9 cellular contexts compared by ENCODE assay signal in the genomic region with DNA sequence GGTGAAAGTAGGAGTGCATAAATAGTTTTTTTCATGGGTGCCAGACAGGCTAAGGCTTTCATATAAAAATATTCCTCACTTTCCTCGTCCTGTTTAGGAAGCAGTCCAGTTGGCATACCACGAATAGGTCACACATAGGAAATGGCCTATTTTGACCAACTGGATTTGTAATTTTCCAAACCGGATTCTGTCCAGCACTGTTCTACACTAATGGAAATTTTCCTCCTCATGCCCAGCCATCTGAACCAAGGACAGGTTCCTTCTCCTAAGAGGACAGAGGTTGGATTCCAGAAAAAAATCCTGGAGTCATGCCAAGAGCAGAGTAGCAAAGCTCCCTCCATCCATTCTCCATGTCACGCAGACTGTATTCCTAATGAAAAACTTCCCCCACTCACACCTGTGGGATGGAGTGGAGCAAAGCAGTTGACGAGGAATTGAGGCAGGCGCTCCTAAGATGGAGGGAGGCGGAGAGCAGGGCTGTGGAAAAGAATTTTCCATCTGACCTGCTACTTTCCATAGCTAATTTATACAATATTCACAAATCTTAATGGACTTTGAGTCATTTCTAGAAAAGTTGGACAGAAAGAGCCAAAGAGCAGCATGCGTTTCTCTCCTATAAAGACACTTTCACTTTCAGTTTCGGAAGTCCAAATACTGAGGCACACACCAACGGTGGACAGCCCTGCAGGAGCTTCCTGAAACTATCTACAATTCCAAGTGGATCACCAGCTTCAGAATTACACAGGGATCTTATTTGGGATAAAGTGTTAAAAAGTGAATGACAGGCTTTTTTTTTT. TPM values are rescaled to one million over a fixed set of nuclear protein-coding genes. Genes with fewer than 3 reads are reported as not detected.
DNase-seq lines count a peak whose midpoint lies in the region; ATAC-seq and TF ChIP-seq lines count a peak whose summit lies in the region.
"Had no signal": no experiment of that assay in that cellular context is flagged by ENCODE, and none has a peak within 500 bp of the region (broad histone marks: within the 10 kb centered on the region; RNA-seq: fewer than 3 reads in every experiment).

No MANE protein-coding gene starts in this region.

- no peaks in the 10 kb centered on the region for H3K9me3 ChIP-seq in DND-41 (ENCODE audit: insufficient read depth, low read length, severe bottlenecking)
- H3K9me3 ChIP-seq in esophagus (ENCODE audit: control insufficient read depth in 2 of 2, insufficient read depth in 1 of 2, low read depth in 1 of 2, low read length in 1 of 2) = no peaks in the 10 kb centered on the region

- H3K27ac ChIP-seq in DND-41 (ENCODE audit: low read length) (peak overlapping the region; percentile 80), esophagus (ENCODE audit: low read depth in 2 of 2, low read length in 1 of 2) (peak overlapping the region in 1 of 2 donors; percentile 45)

- H3K4me3 ChIP-seq in DND-41 (ENCODE audit: low read depth in 1 of 2, low read length in 2 of 2) (peak overlapping the region in 1 of 2 experiments; percentile 47; a peak in 2 of 4 replicates), esophagus (ENCODE audit: low read depth in 1 of 2, low read length in 2 of 2) (peak overlapping the region; percentile 30 to 50)

- peaks cover 2% of the 10 kb centered on the region; the same call in 1 of the 2 replicates for H3K79me2 ChIP-seq in DND-41 (ENCODE audit: insufficient read depth, low read length)

- H2AFZ ChIP-seq in DND-41 (ENCODE audit: low read depth, low read length) = peak overlapping the region; percentile 73

- H3K36me3 ChIP-seq in DND-41 (ENCODE audit: insufficient read depth, low read length) (peaks cover 62% of the 10 kb centered on the region), esophagus (ENCODE audit: control insufficient read depth in 2 of 2, insufficient read depth in 2 of 2, low read length in 1 of 2) (peaks cover 2% of the 10 kb centered on the region in 2 donors)

- peak overlapping the region; percentile 55 for H3K9ac ChIP-seq in DND-41 (ENCODE audit: low read depth, low read length)

- DNase-seq in DND-41 = peak; percentile 47
- peak; percentile 77 for DNase-seq in RPMI7951 (ENCODE audit: low read depth)
- peak; percentile 24 for DNase-seq in pulmonary artery endothelial cell (ENCODE audit: low read depth, low spot score)
- no peak for DNase-seq in stimulated activated CD4-positive, alpha-beta T cell treated with anti-CD3 and anti-CD28 coated beads, Interleukin-1b, Interleukin-23, amount 100 ng/mL, for 48 hours
- DNase-seq in NCI-H1048 (lab: John Stamatoyannopoulos, UW) = no peak
- DNase-seq: left cardiac atrium had no signal

- ATAC-seq in DND-41 (ENCODE audit: insufficient read depth, low read depth) (peak; percentile 61), HG02885 (IDR thresholded peaks at IDR 0.05; ENCODE audit: poor library complexity, unreplicated experiment) (no peak), GM18873 (IDR thresholded peaks at IDR 0.05; ENCODE audit: low FRiP score, unreplicated experiment) (no peak)

- H3K4me2 ChIP-seq in DND-41 (ENCODE audit: insufficient read depth, low read length) = peak overlapping the region; percentile 64

- WGBS in esophagus, 2 donors = 41 to 49% methylated on average over 10 of the region's 10 CpGs

- 0 out of 2 replicates have a peak, but pooled peaks cover 2% of the 10 kb centered on the region for H4K20me1 ChIP-seq in DND-41 (ENCODE audit: insufficient read depth, low read length)

- no peak for TF ChIP-seq CTCF in DND-41 (IDR thresholded peaks at IDR 0.05; ENCODE audit: borderline replicate concordance, extremely low read depth, low read length, poor library complexity, severe bottlenecking)

- H3K27me3 ChIP-seq in DND-41 (ENCODE audit: insufficient read depth, low read length, poor library complexity) (no peaks in the 10 kb centered on the region), esophagus (ENCODE audit: control insufficient read depth in 1 of 2, insufficient read depth in 2 of 2, low read length in 2 of 2) (no peaks in the 10 kb centered on the region)

- H3K4me1 ChIP-seq in DND-41 (ENCODE audit: insufficient read depth, low read length) (peaks cover 22% of the 10 kb centered on the region), esophagus (ENCODE audit: control insufficient read depth in 2 of 2, insufficient read depth in 2 of 2, low read length in 1 of 2) (peaks cover 4 to 9% of the 10 kb centered on the region in 2 donors)

RNA-seq across cellular contexts. Expression of a gene that starts 43.3 kb away (rescaled TPM):
- 60.7 and 79.3 TPM in 2 replicates for total RNA-seq in RPMI7951 (2014; rRNA removed; shearing (Covaris generic))
- polyA plus RNA-seq in esophagus = 10 to 100 TPM; 31.0 to 31.9 TPM
- total RNA-seq in pulmonary artery endothelial cell = 44.0 and 51.5 TPM in 2 replicates

Comparison
In these comparisons a context has a peak if more than half of its experiments do, and no peak if none do; other contexts are left out.
1. DNase-seq: peak in DND-41 (single experiment), RPMI7951 (single experiment) and pulmonary artery endothelial cell (single experiment); none in stimulated activated CD4-positive, alpha-beta T cell treated with anti-CD3 and anti-CD28 coated beads, Interleukin-1b, Interleukin-23, amount 100 ng/mL, for 48 hours (single experiment) and NCI-H1048 (single experiment).